In genomic region chr4:162075691-162076090, GRCh38 we compare ENCODE assay signal across 17 cellular contexts.
DNase-seq lines count a peak whose midpoint lies in the region; ATAC-seq and TF ChIP-seq lines count a peak whose summit lies in the region.
"Had no signal": no experiment of that assay in that cellular context is flagged by ENCODE, and none has a peak within 500 bp of the region (broad histone marks: within the 10 kb centered on the region; RNA-seq: fewer than 3 reads in every experiment).

No MANE protein-coding gene starts in this region.

- TF ChIP-seq EP300 in suprapubic skin (IDR thresholded peaks at IDR 0.05): no peak

- H2BK120ac ChIP-seq in trophoblast cell (ENCODE audit: insufficient read depth, low read length, poor library complexity): no peak overlapping the region

- no peak overlapping the region for H2AK5ac ChIP-seq in trophoblast cell (ENCODE audit: low read length)

- DNase-seq in ELR (ENCODE audit: low read depth) (peak; percentile 8), adipocyte (ENCODE audit: low read depth) (peak; percentile 75), fibroblast of gingiva (ENCODE audit: low read depth) (peak; percentile 8), trophoblast cell (peak; percentile 4 to 12), glomerular visceral epithelial cell (ENCODE audit: extremely low spot score) (no peak), suprapubic skin (ENCODE audit: low spot score in 2 of 2) (no peak)
- DNase-seq: EL, H7, IMR-90, NCI-H1417 treated with DMSO at 0.1 percent for 48 hours, NCI-H187, NCI-H446, NCI-H526, OCI-M1 had no signal

- no peak overlapping the region for H2BK12ac ChIP-seq in trophoblast cell (ENCODE audit: low read length)

- no peaks in the 10 kb centered on the region for H3K4me1 ChIP-seq in adipocyte (ENCODE audit: control insufficient read depth, insufficient read depth, low read length)
- no peaks in the 10 kb centered on the region for H3K4me1 ChIP-seq in trophoblast cell (ENCODE audit: control insufficient read depth in 1 of 2, insufficient read depth in 2 of 2, low read length in 2 of 2)
- H3K4me1 ChIP-seq in suprapubic skin: no peaks in the 10 kb centered on the region

- no peak for TF ChIP-seq POLR2A in suprapubic skin (IDR thresholded peaks at IDR 0.05)

- H3K4me2 ChIP-seq in trophoblast cell (ENCODE audit: low read length): no peak overlapping the region

- H2AFZ ChIP-seq in trophoblast cell (ENCODE audit: insufficient read depth, low read length, poor library complexity): no peak overlapping the region

- H3K9ac ChIP-seq in adipocyte (ENCODE audit: low read length) (no peak overlapping the region), trophoblast cell (ENCODE audit: low read length) (no peak overlapping the region)

- no peak overlapping the region for H2BK5ac ChIP-seq in trophoblast cell (ENCODE audit: low read depth, low read length, poor library complexity)

- no peak overlapping the region for H4K8ac ChIP-seq in trophoblast cell (ENCODE audit: low read depth, low read length)

- H3K23ac ChIP-seq in trophoblast cell (ENCODE audit: low read length): no peak overlapping the region

- H3K9me3 ChIP-seq in adipocyte (ENCODE audit: control insufficient read depth, low read length): no peaks in the 10 kb centered on the region
- no peaks in the 10 kb centered on the region for H3K9me3 ChIP-seq in trophoblast cell (ENCODE audit: insufficient read depth, low read depth, low read length)
- H3K9me3 ChIP-seq in suprapubic skin: no peaks in the 10 kb centered on the region

- no peak overlapping the region for H4K91ac ChIP-seq in trophoblast cell (ENCODE audit: low read depth, low read length)

- ATAC-seq in HG02852 (IDR thresholded peaks at IDR 0.05; ENCODE audit: unreplicated experiment) (no peak), HG03196 (IDR thresholded peaks at IDR 0.05; ENCODE audit: unreplicated experiment) (no peak)

- H4K12ac ChIP-seq in trophoblast cell (ENCODE audit: low read depth, low read length): no peak overlapping the region

- no peaks in the 10 kb centered on the region for H3K36me3 ChIP-seq in adipocyte (ENCODE audit: control insufficient read depth, insufficient read depth, low read length, severe bottlenecking)
- H3K36me3 ChIP-seq in trophoblast cell (ENCODE audit: control insufficient read depth in 1 of 2, insufficient read depth in 2 of 2, low read length in 2 of 2): no peaks in the 10 kb centered on the region
- H3K36me3 ChIP-seq in suprapubic skin: no peaks in the 10 kb centered on the region

- no peak overlapping the region for H3K18ac ChIP-seq in trophoblast cell (ENCODE audit: low read length)

- no peaks in the 10 kb centered on the region for H3K79me1 ChIP-seq in trophoblast cell (ENCODE audit: low read length)

- no peak overlapping the region for H3K4ac ChIP-seq in trophoblast cell (ENCODE audit: low read depth, low read length)

- H3K27ac ChIP-seq in trophoblast cell (ENCODE audit: low read depth, low read length): no peak overlapping the region
- no peak overlapping the region for H3K27ac ChIP-seq in suprapubic skin
- H3K27ac ChIP-seq: C4-2B had no signal

- no peak for TF ChIP-seq CTCF in suprapubic skin (IDR thresholded peaks at IDR 0.05)

- H3K4me3 ChIP-seq in adipocyte (ENCODE audit: low read length) (no peak overlapping the region), trophoblast cell (ENCODE audit: low read depth, low read length) (no peak overlapping the region), suprapubic skin (no peak overlapping the region)

- H3K14ac ChIP-seq in trophoblast cell (ENCODE audit: low read length): no peak overlapping the region

- no peaks in the 10 kb centered on the region for H3K79me2 ChIP-seq in trophoblast cell (ENCODE audit: control insufficient read depth, insufficient read depth, low read length, poor library complexity)

- H3K27me3 ChIP-seq in adipocyte (replicated peaks; ENCODE audit: control insufficient read depth, insufficient read depth, low read length) (no peaks in the 10 kb centered on the region), trophoblast cell (ENCODE audit: insufficient read depth, low read length) (no peaks in the 10 kb centered on the region), suprapubic skin (no peaks in the 10 kb centered on the region)

- no CpG with 5 or more reads among the region's 2 CpGs for WGBS in trophoblast cell (ENCODE audit: extremely low coverage, insufficient coverage, insufficient read length)
- WGBS in suprapubic skin: 73% methylated on average over 2 of the region's 2 CpGs

Comparison
In these comparisons a context has a peak if more than half of its experiments do, and no peak if none do; other contexts are left out.
1. DNase-seq: peak in ELR (single experiment), adipocyte (single experiment), fibroblast of gingiva (single experiment) and trophoblast cell (2 of 2); none in glomerular visceral epithelial cell (single experiment) and suprapubic skin (0 of 2).